20 cellular contexts compared by ENCODE assay signal in the genomic region with DNA sequence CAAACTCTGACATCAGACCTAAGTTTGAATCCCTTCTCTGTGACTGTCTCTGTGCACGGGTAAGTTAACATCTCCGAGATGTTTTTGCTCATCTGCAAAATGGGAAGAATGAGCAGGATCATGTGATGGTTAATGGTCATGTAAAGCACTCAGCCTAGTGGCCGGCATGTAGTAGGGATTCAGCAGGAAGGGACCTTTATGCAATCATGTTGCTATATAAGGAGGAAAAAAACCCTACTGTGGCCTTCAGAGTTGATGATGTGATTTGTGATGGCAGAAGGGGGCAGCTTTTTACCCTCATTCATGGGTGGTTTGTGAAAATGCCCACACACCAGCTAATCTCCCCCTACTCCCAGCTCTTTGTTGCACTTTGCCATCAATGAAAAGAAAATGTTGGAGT. TPM values are rescaled to one million over a fixed set of nuclear protein-coding genes. Genes with fewer than 3 reads are reported as not detected.
A peak's percentile ranks its signal among the peaks of the same experiment; 100 is the strongest.
DNase-seq lines count a peak whose midpoint lies in the region; ATAC-seq, FAIRE-seq and TF ChIP-seq lines count a peak whose summit lies in the region.
"Had no signal": no experiment of that assay in that cellular context is flagged by ENCODE, and none has a peak within 500 bp of the region (broad histone marks: within the 10 kb centered on the region; RNA-seq: fewer than 3 reads in every experiment).

No MANE protein-coding gene starts in this region.

- no peak for TF ChIP-seq CTCF in activated CD8-positive, alpha-beta T cell treated with anti-CD3 and anti-CD28 coated beads for 36 hours (IDR thresholded peaks at IDR 0.05)
- TF ChIP-seq CTCF in activated B cell treated with CpG ODN at 0.5 μM for 24 hours (IDR thresholded peaks at IDR 0.05) (no peak), neural progenitor cell (IDR thresholded peaks at IDR 0.05) (no peak), nephron progenitor cell (IDR thresholded peaks at IDR 0.05) (no peak)

- no peak for DNase-seq in activated CD8-positive, alpha-beta T cell treated with anti-CD3 and anti-CD28 coated beads, Interleukin-2, amount 10 ng/mL, durations not matched to agents 7 days and 5 days
- DNase-seq in activated CD8-positive, alpha-beta T cell treated with anti-CD3 and anti-CD28 coated beads for 36 hours: no peak
- peak; percentile 53 for DNase-seq in CD1c-positive myeloid dendritic cell (ENCODE audit: extremely low spot score)
- no peak for DNase-seq in activated B cell treated with CpG ODN at 0.5 μM for 24 hours
- DNase-seq in neural progenitor cell (ENCODE audit: low spot score): no peak
- DNase-seq in T-cell: no peak
- DNase-seq in nephron progenitor cell: no peak
- DNase-seq in GM19239 (ENCODE audit: insufficient read length, low spot score): no peak
- DNase-seq: 8988T; CD4-positive, alpha-beta memory T cell; DMS153; GDM1; HFFc6; KG1; MV-4-11; NCI-H187; NCI-H2107; NCI-H510A; SIG-M5 had no signal

- no peaks in the 10 kb centered on the region for H4K20me1 ChIP-seq in neural progenitor cell (ENCODE audit: low read depth)

- no peak overlapping the region for H3K9ac ChIP-seq in neural progenitor cell

- H3K4me1 ChIP-seq in neural progenitor cell: no peaks in the 10 kb centered on the region

- H3K4me3 ChIP-seq in neural progenitor cell: no peak overlapping the region

- no peak for ATAC-seq in activated CD8-positive, alpha-beta T cell treated with anti-CD3 and anti-CD28 coated beads, Interleukin-2, amount 10 ng/mL, durations not matched to agents 7 days and 5 days
- no peak for ATAC-seq in activated CD8-positive, alpha-beta T cell treated with anti-CD3 and anti-CD28 coated beads for 36 hours
- ATAC-seq in activated B cell treated with CpG ODN at 0.5 μM for 24 hours (ENCODE audit: low read depth): no peak
- ATAC-seq in T-cell (replicated peaks in 1 of 4): no peak

- no peak overlapping the region for H2AFZ ChIP-seq in neural progenitor cell (replicated peaks)

- peaks cover 88% of the 10 kb centered on the region for H3K4me1 Mint-ChIP-seq in activated CD8-positive, alpha-beta T cell treated with anti-CD3 and anti-CD28 coated beads, Interleukin-2, amount 10 ng/mL, durations not matched to agents 7 days and 5 days (ENCODE audit: low read depth)
- H3K4me1 Mint-ChIP-seq in activated CD8-positive, alpha-beta T cell treated with anti-CD3 and anti-CD28 coated beads for 36 hours (ENCODE audit: low read depth): peaks cover 58% of the 10 kb centered on the region
- H3K4me1 Mint-ChIP-seq in activated B cell treated with CpG ODN at 0.5 μM for 24 hours: peaks cover 42% of the 10 kb centered on the region
- H3K4me1 Mint-ChIP-seq in neural progenitor cell: peaks cover 16% of the 10 kb centered on the region
- H3K4me1 Mint-ChIP-seq in T-cell: peaks cover 45 to 52% (median 48%) of the 10 kb centered on the region in 3 donors
- peaks cover 27% of the 10 kb centered on the region for H3K4me1 Mint-ChIP-seq in nephron progenitor cell

- no peak overlapping the region for H3K27ac ChIP-seq in neural progenitor cell

- H3K9me3 ChIP-seq in neural progenitor cell (ENCODE audit: low read depth): no peaks in the 10 kb centered on the region
- H3K9me3 ChIP-seq: BE2C had no signal

- H3K27me3 ChIP-seq in neural progenitor cell: no peaks in the 10 kb centered on the region
- H3K27me3 ChIP-seq: BE2C had no signal

- no peaks in the 10 kb centered on the region for H3F3A ChIP-seq in neural progenitor cell (ENCODE audit: low read depth)

- no peaks in the 10 kb centered on the region for H3K36me3 ChIP-seq in neural progenitor cell

- H3K79me2 ChIP-seq in neural progenitor cell (ENCODE audit: low read depth): no peaks in the 10 kb centered on the region

- no peak for FAIRE-seq in GM19239 (lab: Jason Lieb, UNC)

- H3K9me3 Mint-ChIP-seq in activated CD8-positive, alpha-beta T cell treated with anti-CD3 and anti-CD28 coated beads, Interleukin-2, amount 10 ng/mL, durations not matched to agents 7 days and 5 days (ENCODE audit: insufficient read depth): no peaks in the 10 kb centered on the region
- peaks cover 8% of the 10 kb centered on the region for H3K9me3 Mint-ChIP-seq in activated CD8-positive, alpha-beta T cell treated with anti-CD3 and anti-CD28 coated beads for 36 hours
- H3K9me3 Mint-ChIP-seq in activated B cell treated with CpG ODN at 0.5 μM for 24 hours: no peaks in the 10 kb centered on the region
- H3K9me3 Mint-ChIP-seq in neural progenitor cell: no peaks in the 10 kb centered on the region
- H3K9me3 Mint-ChIP-seq in T-cell: no peaks in the 10 kb centered on the region
- no peaks in the 10 kb centered on the region for H3K9me3 Mint-ChIP-seq in nephron progenitor cell
- H3K9me3 Mint-ChIP-seq: CD4-positive, alpha-beta memory T cell; HFFc6 had no signal

- H3K4me2 ChIP-seq in neural progenitor cell: no peak overlapping the region

- H3K27ac Mint-ChIP-seq in activated CD8-positive, alpha-beta T cell treated with anti-CD3 and anti-CD28 coated beads, Interleukin-2, amount 10 ng/mL, durations not matched to agents 7 days and 5 days: peak overlapping the region; percentile 48
- H3K27ac Mint-ChIP-seq in activated CD8-positive, alpha-beta T cell treated with anti-CD3 and anti-CD28 coated beads for 36 hours: no peak overlapping the region
- peak overlapping the region; percentile 61 for H3K27ac Mint-ChIP-seq in activated B cell treated with CpG ODN at 0.5 μM for 24 hours
- peak overlapping the region; percentile 21 for H3K27ac Mint-ChIP-seq in neural progenitor cell
- H3K27ac Mint-ChIP-seq in T-cell: peak overlapping the region in 1 of 2 donors; percentile 28
- H3K27ac Mint-ChIP-seq in nephron progenitor cell: no peak overlapping the region
- H3K27ac Mint-ChIP-seq: HFFc6 had no signal

- CTCF ChIA-PET in activated CD8-positive, alpha-beta T cell treated with anti-CD3 and anti-CD28 coated beads, Interleukin-2, amount 10 ng/mL, durations not matched to agents 7 days and 5 days (lab: Charles Lee): interaction anchor here (0.8 to 11.8 kb wide), 10 partner anchors 14 to 563 kb away, joined by 3 to 210 read pairs (median 5); partner anchors contain the start of gene SOCS1
- CTCF ChIA-PET in activated CD8-positive, alpha-beta T cell treated with anti-CD3 and anti-CD28 coated beads for 36 hours (lab: Charles Lee): interaction anchor here (1.0 to 5.2 kb wide), 6 partner anchors 12 to 388 kb away, joined by 3 to 44 read pairs (median 3); partner anchors contain the start of gene SOCS1
- CTCF ChIA-PET in activated B cell treated with CpG ODN at 0.5 μM for 24 hours (lab: Charles Lee) (interaction anchor here (0.7 to 3.8 kb wide), 4 partner anchors 286 to 564 kb away, joined by 3 to 17 read pairs (median 4); partner anchors contain the start of gene SOCS1), T-cell (lab: Charles Lee) (interaction anchor here (0.6 to 1.0 kb wide), 5 partner anchors 15 to 405 kb away, joined by 3 to 8 read pairs (median 5); no protein-coding TSS in a partner anchor)

- no peak overlapping the region for H3K4me3 Mint-ChIP-seq in activated CD8-positive, alpha-beta T cell treated with anti-CD3 and anti-CD28 coated beads, Interleukin-2, amount 10 ng/mL, durations not matched to agents 7 days and 5 days
- no peak overlapping the region for H3K4me3 Mint-ChIP-seq in activated CD8-positive, alpha-beta T cell treated with anti-CD3 and anti-CD28 coated beads for 36 hours
- no peak overlapping the region for H3K4me3 Mint-ChIP-seq in activated B cell treated with CpG ODN at 0.5 μM for 24 hours
- H3K4me3 Mint-ChIP-seq in neural progenitor cell: no peak overlapping the region
- H3K4me3 Mint-ChIP-seq in T-cell: no peak overlapping the region
- H3K4me3 Mint-ChIP-seq in nephron progenitor cell: no peak overlapping the region
- H3K4me3 Mint-ChIP-seq: CD4-positive, alpha-beta memory T cell; HFFc6 had no signal

- H3K36me3 Mint-ChIP-seq in activated CD8-positive, alpha-beta T cell treated with anti-CD3 and anti-CD28 coated beads, Interleukin-2, amount 10 ng/mL, durations not matched to agents 7 days and 5 days (ENCODE audit: low read depth): peaks cover 54% of the 10 kb centered on the region
- peaks cover 44% of the 10 kb centered on the region for H3K36me3 Mint-ChIP-seq in activated CD8-positive, alpha-beta T cell treated with anti-CD3 and anti-CD28 coated beads for 36 hours (ENCODE audit: low read depth)
- H3K36me3 Mint-ChIP-seq in activated B cell treated with CpG ODN at 0.5 μM for 24 hours (ENCODE audit: low read depth) (peaks cover 74% of the 10 kb centered on the region), neural progenitor cell (peaks cover 3% of the 10 kb centered on the region), T-cell (peaks cover 35% of the 10 kb centered on the region), nephron progenitor cell (ENCODE audit: low read depth) (peaks cover 16% of the 10 kb centered on the region)

- intact Hi-C loops in activated CD8-positive, alpha-beta T cell treated with anti-CD3 and anti-CD28 coated beads for 36 hours (cut with micrococcal nuclease): no loop called here
- intact Hi-C loops in activated B cell treated with CpG ODN at 0.5 μM for 24 hours (cut with micrococcal nuclease): loop anchor here (5.0 kb wide), 1 partner anchor 139 kb away; no protein-coding TSS in a partner anchor

- POLR2A ChIA-PET in activated CD8-positive, alpha-beta T cell treated with anti-CD3 and anti-CD28 coated beads, Interleukin-2, amount 10 ng/mL, durations not matched to agents 7 days and 5 days (lab: Charles Lee): interaction anchor here (7.3 kb wide), 1 partner anchor 288 kb away, joined by 79 read pairs; the partner anchor contains the start of gene SOCS1
- POLR2A ChIA-PET in activated CD8-positive, alpha-beta T cell treated with anti-CD3 and anti-CD28 coated beads for 36 hours (lab: Charles Lee): interaction anchor here (8.3 kb wide), 1 partner anchor 286 kb away, joined by 94 read pairs; the partner anchor contains the start of gene SOCS1
- POLR2A ChIA-PET in activated B cell treated with CpG ODN at 0.5 μM for 24 hours (lab: Charles Lee) (interaction anchor here (0.6 to 4.3 kb wide), 6 partner anchors 12 to 437 kb away, joined by 3 to 48 read pairs (median 6); partner anchors contain the start of gene SOCS1), T-cell (lab: Charles Lee) (interaction anchor here in 1 of 2 donors (0.5 to 0.6 kb wide), 2 partner anchors 145 to 279 kb away, joined by 3 to 4 read pairs; no protein-coding TSS in a partner anchor)

- no peaks in the 10 kb centered on the region for H3K27me3 Mint-ChIP-seq in activated CD8-positive, alpha-beta T cell treated with anti-CD3 and anti-CD28 coated beads, Interleukin-2, amount 10 ng/mL, durations not matched to agents 7 days and 5 days (ENCODE audit: low read depth)
- H3K27me3 Mint-ChIP-seq in activated CD8-positive, alpha-beta T cell treated with anti-CD3 and anti-CD28 coated beads for 36 hours: no peaks in the 10 kb centered on the region
- H3K27me3 Mint-ChIP-seq in activated B cell treated with CpG ODN at 0.5 μM for 24 hours: no peaks in the 10 kb centered on the region
- peaks cover 2% of the 10 kb centered on the region for H3K27me3 Mint-ChIP-seq in neural progenitor cell (ENCODE audit: insufficient read depth, low read depth)
- H3K27me3 Mint-ChIP-seq in T-cell: no peaks in the 10 kb centered on the region
- no peaks in the 10 kb centered on the region for H3K27me3 Mint-ChIP-seq in nephron progenitor cell (ENCODE audit: low read depth, poor library complexity)
- H3K27me3 Mint-ChIP-seq: CD4-positive, alpha-beta memory T cell had no signal

RNA-seq across cellular contexts. Expression of gene CLEC16A, which starts 24.1 kb away (rescaled TPM):
- 10 to 100 TPM; 32.8 to 38.5 TPM for total RNA-seq in activated CD8-positive, alpha-beta T cell treated with anti-CD3 and anti-CD28 coated beads, Interleukin-2, amount 10 ng/mL, durations not matched to agents 7 days and 5 days
- 10 to 100 TPM; 20.4 to 21.7 TPM for total RNA-seq in activated CD8-positive, alpha-beta T cell treated with anti-CD3 and anti-CD28 coated beads for 36 hours
- total RNA-seq in activated B cell treated with CpG ODN at 0.5 μM for 24 hours: 53.4 and 57.6 TPM in 2 replicates
- total RNA-seq in neural progenitor cell (ENCODE audit: low replicate concordance): 7.8 and 11.9 TPM in 2 replicates
- 10 to 100 TPM; 27.4 to 34.6 (median 28.7) TPM for total RNA-seq in T-cell

RNA-seq across cellular contexts. Expression of gene DEXI, which starts 26.2 kb away (rescaled TPM):
- 10 to 100 TPM; 31.9 TPM for total RNA-seq in activated CD8-positive, alpha-beta T cell treated with anti-CD3 and anti-CD28 coated beads, Interleukin-2, amount 10 ng/mL, durations not matched to agents 7 days and 5 days
- total RNA-seq in activated CD8-positive, alpha-beta T cell treated with anti-CD3 and anti-CD28 coated beads for 36 hours: 10 to 100 TPM; 24.8 to 25.3 TPM
- total RNA-seq in activated B cell treated with CpG ODN at 0.5 μM for 24 hours: 18.0 and 19.8 TPM in 2 replicates
- total RNA-seq in neural progenitor cell (ENCODE audit: low replicate concordance): 16.4 and 45.9 TPM in 2 replicates
- total RNA-seq in T-cell: 10 to 100 TPM; 12.2 to 39.8 (median 34.1) TPM

Comparison
In these comparisons a context has a peak if more than half of its experiments do, and no peak if none do; other contexts are left out.
1. H3K27ac Mint-ChIP-seq: peak in activated CD8-positive, alpha-beta T cell treated with anti-CD3 and anti-CD28 coated beads, Interleukin-2, amount 10 ng/mL, durations not matched to agents 7 days and 5 days (single experiment), activated B cell treated with CpG ODN at 0.5 μM for 24 hours (single experiment) and neural progenitor cell (single experiment); none in activated CD8-positive, alpha-beta T cell treated with anti-CD3 and anti-CD28 coated beads for 36 hours (single experiment) and nephron progenitor cell (single experiment).